ENCODE assay signal across 12 cellular contexts in the genomic region with DNA sequence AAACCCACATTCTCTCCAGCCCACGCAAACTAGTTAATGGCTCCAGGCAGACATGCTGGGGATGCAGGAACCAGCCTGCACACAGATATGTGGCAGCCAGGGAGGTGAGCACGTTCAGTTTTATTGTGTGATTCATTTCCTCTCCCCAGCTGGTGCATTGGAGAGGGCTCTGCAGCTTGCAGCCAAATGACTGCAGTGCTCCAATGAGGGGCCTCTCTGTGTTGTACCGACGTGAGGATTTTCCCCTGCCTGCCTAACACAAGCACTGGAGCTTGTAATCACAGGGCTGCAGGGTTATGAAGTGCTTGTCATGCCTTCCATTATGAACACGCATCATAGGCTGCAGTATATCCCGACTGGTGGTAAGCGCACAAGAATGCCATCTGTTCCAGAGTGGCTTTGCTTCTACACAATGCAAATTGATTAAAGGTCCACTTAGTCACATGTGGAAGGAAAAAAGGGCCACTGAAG.
DNase-seq lines count a peak whose midpoint lies in the region; ATAC-seq, FAIRE-seq and TF ChIP-seq lines count a peak whose summit lies in the region.
"Had no signal": no experiment of that assay in that cellular context is flagged by ENCODE, and none has a peak within 500 bp of the region (broad histone marks: within the 10 kb centered on the region; RNA-seq: fewer than 3 reads in every experiment).

No MANE protein-coding gene starts in this region.

- H3K4me1 ChIP-seq in astrocyte (ENCODE audit: insufficient read depth, low read length) = peaks cover 26% of the 10 kb centered on the region
- H3K4me1 ChIP-seq: spleen had no signal

- no peak overlapping the region for H3K4me3 Mint-ChIP-seq in astrocyte (ENCODE audit: unreplicated experiment)
- no peak overlapping the region for H3K4me3 Mint-ChIP-seq in immature natural killer cell

- peak overlapping the region; percentile 2 for H2AFZ ChIP-seq in astrocyte (ENCODE audit: low read depth, low read length)

- peak; percentile 24 for DNase-seq in COLO829 (ENCODE audit: low spot score)
- peak; percentile 56 to 68 for DNase-seq in Kasumi-1 (lab: John Stamatoyannopoulos, UW)
- DNase-seq in astrocyte (ENCODE audit: low read depth) = peak; percentile 99
- DNase-seq in iris pigment epithelial cell (ENCODE audit: low read depth) = peak; percentile 85
- no peak for DNase-seq in immature natural killer cell
- DNase-seq in NCI-H2029 (lab: John Stamatoyannopoulos, UW) = no peak
- DNase-seq: GF-D8, spleen, stomach had no signal

- no peaks in the 10 kb centered on the region for H3K27me3 ChIP-seq in astrocyte (ENCODE audit: insufficient read depth, low read length)
- H3K27me3 ChIP-seq: spleen, stomach had no signal

- FAIRE-seq in astrocyte (lab: Jason Lieb, UNC) = peak; percentile 64

- no peaks in the 10 kb centered on the region for H3K79me2 ChIP-seq in astrocyte (ENCODE audit: insufficient read depth, low read length)

- no peaks in the 10 kb centered on the region for H3K36me3 ChIP-seq in astrocyte (ENCODE audit: insufficient read depth, low read length)
- H3K36me3 ChIP-seq: spleen, stomach had no signal

- H3K9me3 Mint-ChIP-seq in astrocyte (ENCODE audit: unreplicated experiment) = peaks cover 4% of the 10 kb centered on the region
- H3K9me3 Mint-ChIP-seq in immature natural killer cell = peaks cover 0 to 2% (median 0%) of the 10 kb centered on the region in 6 donors

- H3K27me3 Mint-ChIP-seq in astrocyte (ENCODE audit: low read depth, unreplicated experiment) = no peaks in the 10 kb centered on the region
- no peaks in the 10 kb centered on the region for H3K27me3 Mint-ChIP-seq in immature natural killer cell (ENCODE audit: low read depth in 3 of 3)

- peak overlapping the region; percentile 74 for H3K27ac ChIP-seq in astrocyte (ENCODE audit: low read depth, low read length)
- H3K27ac ChIP-seq: spleen, stomach had no signal

- ATAC-seq in GM21528 (IDR thresholded peaks at IDR 0.05; ENCODE audit: low FRiP score, unreplicated experiment) (no peak), GM21723 (IDR thresholded peaks at IDR 0.05; ENCODE audit: unreplicated experiment) (no peak)
- ATAC-seq: left lobe of liver had no signal

- H3K27ac Mint-ChIP-seq in astrocyte (ENCODE audit: unreplicated experiment) (peak overlapping the region; percentile 38), immature natural killer cell (no peak overlapping the region)

- H3K4me1 Mint-ChIP-seq in astrocyte (ENCODE audit: low read depth, unreplicated experiment) = peaks cover 31% of the 10 kb centered on the region
- H3K4me1 Mint-ChIP-seq in immature natural killer cell = no peaks in the 10 kb centered on the region

- no peaks in the 10 kb centered on the region for H3K9me3 ChIP-seq in astrocyte (ENCODE audit: insufficient read depth, low read depth, low read length)
- H3K9me3 ChIP-seq: spleen, stomach had no signal

- peaks cover 2% of the 10 kb centered on the region for H3K36me3 Mint-ChIP-seq in astrocyte (ENCODE audit: low read depth, unreplicated experiment)
- no peaks in the 10 kb centered on the region for H3K36me3 Mint-ChIP-seq in immature natural killer cell

- H3K4me2 ChIP-seq in astrocyte (ENCODE audit: low read length) = peak overlapping the region; percentile 68

- no peaks in the 10 kb centered on the region for H4K20me1 ChIP-seq in astrocyte (ENCODE audit: insufficient read depth, low read length)

- no peak for TF ChIP-seq CTCF in astrocyte (IDR thresholded peaks at IDR 0.05; ENCODE audit: insufficient read depth, low read depth, low read length)

- H3K9ac ChIP-seq in astrocyte (ENCODE audit: low read length) = peak overlapping the region; percentile 17

- H3K4me3 ChIP-seq in astrocyte (ENCODE audit: insufficient read depth, low read depth, low read length) = no peak overlapping the region
- H3K4me3 ChIP-seq: spleen, stomach had no signal

Comparison
In these comparisons a context has a peak if more than half of its experiments do, and no peak if none do; other contexts are left out.
1. DNase-seq: peak in COLO829 (single experiment), Kasumi-1 (2 of 2), astrocyte (single experiment) and iris pigment epithelial cell (single experiment); none in immature natural killer cell (0 of 3) and NCI-H2029 (single experiment).